Comparison of ENCODE assay signal across 1 cellular context in the genomic region with DNA sequence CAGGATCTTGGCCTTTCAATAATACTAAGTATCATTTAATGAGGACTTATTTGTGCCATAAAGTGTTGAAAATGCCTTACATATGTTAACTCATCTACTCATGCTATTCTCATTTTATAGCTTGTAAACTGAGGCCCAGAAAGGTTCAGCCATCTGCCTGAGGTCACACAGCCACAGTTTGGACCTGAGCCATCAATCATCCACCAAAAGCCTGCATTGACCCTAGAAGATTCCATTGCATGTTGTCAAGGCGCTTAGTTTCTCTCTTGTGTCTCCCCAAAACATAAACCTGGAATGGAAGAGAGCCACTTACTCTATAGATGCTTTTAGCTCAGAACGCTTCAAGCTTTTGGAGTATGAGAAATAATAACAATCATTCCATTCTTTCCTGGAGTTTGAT.
TF ChIP-seq lines count a peak whose summit lies in the region.

No MANE protein-coding gene starts in this region.

TF ChIP-seq in HepG2, 621 proteins besides CTCF, POLR2A, EP300 and RAD21 (continued from another document):
- TF ChIP-seq CREM (IDR thresholded peaks at IDR 0.05): no peak
- TF ChIP-seq CREM (CRISPR knock-in tag; IDR thresholded peaks at IDR 0.05): no peak
- TF ChIP-seq ZNF768 (CRISPR knock-in tag; IDR thresholded peaks at IDR 0.05): peak; percentile 60; the same call in 1 of the 2 replicates
- TF ChIP-seq ZNF460 (CRISPR knock-in tag; IDR thresholded peaks at IDR 0.05; ENCODE audit: borderline replicate concordance): no peak
- no peak for TF ChIP-seq MAF1 (CRISPR knock-in tag; IDR thresholded peaks at IDR 0.05; ENCODE audit: borderline replicate concordance)
- TF ChIP-seq THAP11 (CRISPR knock-in tag; IDR thresholded peaks at IDR 0.05): no peak
- no peak for TF ChIP-seq ARID2 (CRISPR knock-in tag; IDR thresholded peaks at IDR 0.05; ENCODE audit: borderline replicate concordance)
- TF ChIP-seq RBM22 (optimal IDR thresholded peaks at IDR 0.05; ENCODE audit: low read length): peak; percentile 71
- no peak for TF ChIP-seq PAX8 (CRISPR knock-in tag; IDR thresholded peaks at IDR 0.05; ENCODE audit: borderline replicate concordance)
